ENCODE assay signal across 1 cellular context in genomic region chr2:241999184-241999583, GRCh38.
TF ChIP-seq lines count a peak whose summit lies in the region.

No MANE protein-coding gene starts in this region.

TF ChIP-seq in H1, 55 proteins besides CTCF, POLR2A, EP300 and RAD21 (continued from another document):
- TF ChIP-seq GTF2F1 (IDR thresholded peaks at IDR 0.05; ENCODE audit: borderline replicate concordance, low read depth, low read length), result no peak
- no peak for TF ChIP-seq HDAC2 (IDR thresholded peaks at IDR 0.05; ENCODE audit: borderline replicate concordance in 1 of 2, low read depth in 2 of 2, low read length in 2 of 2)
- no peak for TF ChIP-seq KDM4A (IDR thresholded peaks at IDR 0.05; ENCODE audit: low read depth, low read length, severe bottlenecking)
